1 cellular context compared by ENCODE assay signal in genomic region chr17:82415336-82415735, GRCh38.
TF ChIP-seq lines count a peak whose summit lies in the region.

No MANE protein-coding gene starts in this region.

TF ChIP-seq in GM12878, 131 proteins besides CTCF, POLR2A, EP300 and RAD21:
- TF ChIP-seq LARP7 (IDR thresholded peaks at IDR 0.05) (no peak), ZNF274 (IDR thresholded peaks at IDR 0.05; ENCODE audit: insufficient read depth, insufficient read length) (no peak), E2F4 (IDR thresholded peaks at IDR 0.05; ENCODE audit: low read depth, low read length) (no peak)
